ENCODE assay signal across 8 cellular contexts in genomic region chr1:197776348-197777082, GRCh38. TPM values are rescaled to one million over a fixed set of nuclear protein-coding genes. Genes with fewer than 3 reads are reported as not detected.
DNase-seq lines count a peak whose midpoint lies in the region; ATAC-seq and TF ChIP-seq lines count a peak whose summit lies in the region.

No MANE protein-coding gene starts in this region.

- DNase-seq in AG08395 (ENCODE audit: low spot score), result peak; percentile 68
- DNase-seq in activated CD4-positive, alpha-beta T cell treated with anti-CD3 and anti-CD28 coated beads, Interleukin-2, amount 50 U/mL, for 1 hour, result peak; percentile 13
- peak; percentile 79 for DNase-seq in fibroblast of the aortic adventitia (ENCODE audit: low read depth)
- peak; percentile 13 for DNase-seq in stimulated activated CD4-positive, alpha-beta T cell treated with anti-CD3 and anti-CD28 coated beads, Interleukin-4, amount 100 ng/mL, for 1 hour
- no peak for DNase-seq in activated gamma-delta T cell treated with Interleukin-2 at 50 U/mL for 16 hours
- no peak for DNase-seq in DMS 273 (lab: John Stamatoyannopoulos, UW; ENCODE audit: unreplicated experiment)

- H3K4me3 ChIP-seq in fibroblast of the aortic adventitia (ENCODE audit: low read depth, low read length), result no peak overlapping the region

- peak; percentile 15 for ATAC-seq in GM18909 (IDR thresholded peaks at IDR 0.05; ENCODE audit: poor library complexity, unreplicated experiment)
- peak; percentile 25 for ATAC-seq in HG03558 (IDR thresholded peaks at IDR 0.05; ENCODE audit: extremely low read depth, unreplicated experiment)

- no peak for TF ChIP-seq CTCF in fibroblast of the aortic adventitia (IDR thresholded peaks at IDR 0.05; ENCODE audit: insufficient read depth, low read length)

RNA-seq across cellular contexts. Expression of gene DENND1B, which starts 1.2 kb away (rescaled TPM):
- 10.1 and 19.5 TPM in 2 replicates for total RNA-seq in fibroblast of the aortic adventitia (ENCODE audit: low replicate concordance)

Comparison
In these comparisons a context has a peak if more than half of its experiments do, and no peak if none do; other contexts are left out.
1. DNase-seq: peak in AG08395 (single experiment), activated CD4-positive, alpha-beta T cell treated with anti-CD3 and anti-CD28 coated beads, Interleukin-2, amount 50 U/mL, for 1 hour (single experiment), fibroblast of the aortic adventitia (single experiment) and stimulated activated CD4-positive, alpha-beta T cell treated with anti-CD3 and anti-CD28 coated beads, Interleukin-4, amount 100 ng/mL, for 1 hour (single experiment); none in activated gamma-delta T cell treated with Interleukin-2 at 50 U/mL for 16 hours (single experiment) and DMS 273 (single experiment).